ENCODE assay signal across 12 cellular contexts in genomic region chr1:44103270-44104131, GRCh38. TPM values are rescaled to one million over a fixed set of nuclear protein-coding genes. Genes with fewer than 3 reads are reported as not detected.
DNase-seq lines count a peak whose midpoint lies in the region; ATAC-seq and TF ChIP-seq lines count a peak whose summit lies in the region.
"Had no signal": no experiment of that assay in that cellular context is flagged by ENCODE, and none has a peak within 500 bp of the region (broad histone marks: within the 10 kb centered on the region; RNA-seq: fewer than 3 reads in every experiment).

No MANE protein-coding gene starts in this region.

- TF ChIP-seq RAD21 in SK-N-SH (IDR thresholded peaks at IDR 0.05; ENCODE audit: low read length) = 0 out of 2 replicates have a peak, but pooled peaks have one; percentile 11

- no peak overlapping the region for H3K9ac ChIP-seq in SK-N-SH

- no peak for DNase-seq in SK-N-SH
- no peak for DNase-seq in OCI-LY7 (ENCODE audit: low spot score)
- peak; percentile 25 for DNase-seq in fibroblast of villous mesenchyme (ENCODE audit: low read depth)
- peak; percentile 17 to 20 for DNase-seq in thyroid gland
- no peak for DNase-seq in HT-29 (ENCODE audit: low spot score)
- no peak for DNase-seq in lower lobe of right lung
- no peak for DNase-seq in NCI-H524 (lab: John Stamatoyannopoulos, UW)
- DNase-seq: amniotic stem cell; naive B cell; NCI-H1417; stimulated activated CD8-positive, alpha-beta memory T cell treated with anti-CD3 and anti-CD28 coated beads, Interleukin-4, amount 100 ng/mL, for 48 hours had no signal

- H3K79me2 ChIP-seq in SK-N-SH (ENCODE audit: insufficient read depth) (no peaks in the 10 kb centered on the region), OCI-LY7 (ENCODE audit: insufficient read depth, low read depth, low read length) (no peaks in the 10 kb centered on the region)

- H3K36me3 ChIP-seq in SK-N-SH (replicated peaks in 1 of 2; ENCODE audit: control insufficient read depth in 1 of 2, insufficient read depth in 2 of 2, low read length in 1 of 2) (no peaks in the 10 kb centered on the region), OCI-LY7 (ENCODE audit: insufficient read depth, low read length) (no peaks in the 10 kb centered on the region), thyroid gland (no peaks in the 10 kb centered on the region), lower lobe of right lung (no peaks in the 10 kb centered on the region)

- H3K4me1 ChIP-seq in SK-N-SH (ENCODE audit: control insufficient read depth in 1 of 2, insufficient read depth in 2 of 2, low read depth in 1 of 2, low read length in 1 of 2) = no peaks in the 10 kb centered on the region
- H3K4me1 ChIP-seq in OCI-LY7 (ENCODE audit: insufficient read depth, low read length, poor library complexity, severe bottlenecking) = no peaks in the 10 kb centered on the region
- no peaks in the 10 kb centered on the region for H3K4me1 ChIP-seq in thyroid gland
- no peaks in the 10 kb centered on the region for H3K4me1 ChIP-seq in lower lobe of right lung

- POLR2A ChIA-PET in SK-N-SH (lab: Yijun Ruan, JAX) (no interaction called here), OCI-LY7 (lab: Charles Lee) (interaction anchor here (1.7 kb wide), 1 partner anchor 17 kb away, joined by 4 read pairs; no protein-coding TSS in a partner anchor)

- BruUV-seq in OCI-LY7 (replicated peaks; lab: Mats Ljungman, UMichigan) = no TSS peak

- H3K9me3 ChIP-seq in SK-N-SH (no peaks in the 10 kb centered on the region), OCI-LY7 (ENCODE audit: low read length) (no peaks in the 10 kb centered on the region), thyroid gland (no peaks in the 10 kb centered on the region), lower lobe of right lung (no peaks in the 10 kb centered on the region)

- peaks cover 4% of the 10 kb centered on the region for H3F3A ChIP-seq in SK-N-SH (replicated peaks; ENCODE audit: insufficient read depth)

- CTCF ChIA-PET in SK-N-SH (lab: Yijun Ruan, JAX) = interaction anchor here (0.7 to 1.3 kb wide), 4 partner anchors 17 to 491 kb away, joined by 3 to 4 read pairs (median 3); no protein-coding TSS in a partner anchor
- CTCF ChIA-PET in OCI-LY7 (lab: Charles Lee; ENCODE audit: unreplicated experiment) = interaction anchor here (0.6 kb wide), 1 partner anchor 25 kb away, joined by 3 read pairs; no protein-coding TSS in a partner anchor

- no peak for TF ChIP-seq EP300 in SK-N-SH (IDR thresholded peaks at IDR 0.05; ENCODE audit: borderline replicate concordance in 1 of 2, low read depth in 1 of 2, low read length in 1 of 2)

- H3K4me2 ChIP-seq in SK-N-SH = no peak overlapping the region
- H3K4me2 ChIP-seq in OCI-LY7 (ENCODE audit: low read length) = no peak overlapping the region

- H2AFZ ChIP-seq in SK-N-SH (ENCODE audit: low read depth) (no peak overlapping the region), OCI-LY7 (ENCODE audit: low read length) (no peak overlapping the region)

- no peaks in the 10 kb centered on the region for H4K20me1 ChIP-seq in SK-N-SH (ENCODE audit: insufficient read depth)
- H4K20me1 ChIP-seq in OCI-LY7 (ENCODE audit: insufficient read depth, low read length) = no peaks in the 10 kb centered on the region

- H3K27me3 ChIP-seq in SK-N-SH (ENCODE audit: insufficient read depth) (no peaks in the 10 kb centered on the region), thyroid gland (no peaks in the 10 kb centered on the region), lower lobe of right lung (ENCODE audit: low read depth) (no peaks in the 10 kb centered on the region)

- H3K4me3 ChIP-seq in SK-N-SH (ENCODE audit: low read depth in 2 of 2, low read length in 1 of 2) (no peak overlapping the region), OCI-LY7 (ENCODE audit: low read depth, low read length, poor library complexity, severe bottlenecking) (no peak overlapping the region), fibroblast of villous mesenchyme (ENCODE audit: low read depth, low read length) (peak overlapping the region; percentile 21), thyroid gland (replicated peaks in 1 of 3) (no peak overlapping the region), lower lobe of right lung (no peak overlapping the region)

- 73% methylated on average over 35 of the region's 46 CpGs for WGBS in SK-N-SH (ENCODE audit: low lambda C conversion rate)
- WGBS in thyroid gland, 2 donors = 66 to 67% methylated on average over 29 to 36 of the region's 46 CpGs

- no peak overlapping the region for H3K27ac ChIP-seq in SK-N-SH (ENCODE audit: low read depth in 2 of 2, low read length in 1 of 2)
- no peak overlapping the region for H3K27ac ChIP-seq in OCI-LY7 (ENCODE audit: low read depth, low read length, poor library complexity, severe bottlenecking)
- H3K27ac ChIP-seq in thyroid gland = no peak overlapping the region
- no peak overlapping the region for H3K27ac ChIP-seq in lower lobe of right lung

- TF ChIP-seq CTCF in SK-N-SH (IDR thresholded peaks at IDR 0.05) (peak; percentile 32; the same call in 1 of the 2 replicates), OCI-LY7 (conservative IDR thresholded peaks at IDR 0.05; ENCODE audit: low read length) (peak; percentile 44), fibroblast of villous mesenchyme (IDR thresholded peaks at IDR 0.05; ENCODE audit: insufficient read depth, low read depth, low read length) (peak; percentile 44), thyroid gland (IDR thresholded peaks at IDR 0.05) (peak in 1 of 6 experiments; percentile 26), lower lobe of right lung (IDR thresholded peaks at IDR 0.05) (no peak)

- H3K9me2 ChIP-seq in SK-N-SH (no peaks in the 10 kb centered on the region), OCI-LY7 (ENCODE audit: insufficient read depth, low read length) (no peaks in the 10 kb centered on the region)

- intact Hi-C loops in OCI-LY7 (cut with micrococcal nuclease; ENCODE audit: unreplicated experiment) = no loop called here
- intact Hi-C loops in thyroid gland (cut with DNase I) = no loop called here
- intact Hi-C loops in lower lobe of right lung (cut with DNase I) = no loop called here

- ATAC-seq in SK-N-SH treated with all-trans-retinoic acid at 6 μM for 48 hours (no peak), lower lobe of right lung (no peak)

- no peak for TF ChIP-seq POLR2A in thyroid gland (IDR thresholded peaks at IDR 0.05)

TF ChIP-seq in SK-N-SH, 30 proteins besides CTCF, POLR2A, EP300 and RAD21:
- TF ChIP-seq GABPA (IDR thresholded peaks at IDR 0.05; ENCODE audit: low read depth) (no peak), EZH2phosphoT487 (IDR thresholded peaks at IDR 0.05; ENCODE audit: borderline replicate concordance, low read depth) (no peak), JUND (IDR thresholded peaks at IDR 0.05) (no peak), CHD2 (IDR thresholded peaks at IDR 0.05; ENCODE audit: low read length, partially characterized antibody) (no peak), FOXM1 (IDR thresholded peaks at IDR 0.05; ENCODE audit: low read depth) (no peak), TCF12 (IDR thresholded peaks at IDR 0.05) (no peak)
- TF ChIP-seq, protein P1, sequence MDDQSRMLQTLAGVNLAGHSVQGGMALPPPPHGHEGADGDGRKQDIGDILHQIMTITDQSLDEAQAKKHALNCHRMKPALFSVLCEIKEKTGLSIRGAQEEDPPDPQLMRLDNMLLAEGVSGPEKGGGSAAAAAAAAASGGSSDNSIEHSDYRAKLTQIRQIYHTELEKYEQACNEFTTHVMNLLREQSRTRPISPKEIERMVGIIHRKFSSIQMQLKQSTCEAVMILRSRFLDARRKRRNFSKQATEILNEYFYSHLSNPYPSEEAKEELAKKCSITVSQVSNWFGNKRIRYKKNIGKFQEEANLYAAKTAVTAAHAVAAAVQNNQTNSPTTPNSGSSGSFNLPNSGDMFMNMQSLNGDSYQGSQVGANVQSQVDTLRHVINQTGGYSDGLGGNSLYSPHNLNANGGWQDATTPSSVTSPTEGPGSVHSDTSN (IDR thresholded peaks at IDR 0.05) = no peak

TF ChIP-seq in SK-N-SH treated with all-trans-retinoic acid at 6 μM for 48 hours, 23 proteins besides CTCF, POLR2A, EP300 and RAD21 (continues in another document):
- TF ChIP-seq RARB (CRISPR knock-in tag; IDR thresholded peaks at IDR 0.05) (no peak), ZFP30 (CRISPR knock-in tag; IDR thresholded peaks at IDR 0.05) (no peak), SNAI2 (CRISPR knock-in tag; IDR thresholded peaks at IDR 0.05) (no peak), OSR1 (CRISPR knock-in tag; IDR thresholded peaks at IDR 0.05) (no peak)
- TF ChIP-seq, protein P2, sequence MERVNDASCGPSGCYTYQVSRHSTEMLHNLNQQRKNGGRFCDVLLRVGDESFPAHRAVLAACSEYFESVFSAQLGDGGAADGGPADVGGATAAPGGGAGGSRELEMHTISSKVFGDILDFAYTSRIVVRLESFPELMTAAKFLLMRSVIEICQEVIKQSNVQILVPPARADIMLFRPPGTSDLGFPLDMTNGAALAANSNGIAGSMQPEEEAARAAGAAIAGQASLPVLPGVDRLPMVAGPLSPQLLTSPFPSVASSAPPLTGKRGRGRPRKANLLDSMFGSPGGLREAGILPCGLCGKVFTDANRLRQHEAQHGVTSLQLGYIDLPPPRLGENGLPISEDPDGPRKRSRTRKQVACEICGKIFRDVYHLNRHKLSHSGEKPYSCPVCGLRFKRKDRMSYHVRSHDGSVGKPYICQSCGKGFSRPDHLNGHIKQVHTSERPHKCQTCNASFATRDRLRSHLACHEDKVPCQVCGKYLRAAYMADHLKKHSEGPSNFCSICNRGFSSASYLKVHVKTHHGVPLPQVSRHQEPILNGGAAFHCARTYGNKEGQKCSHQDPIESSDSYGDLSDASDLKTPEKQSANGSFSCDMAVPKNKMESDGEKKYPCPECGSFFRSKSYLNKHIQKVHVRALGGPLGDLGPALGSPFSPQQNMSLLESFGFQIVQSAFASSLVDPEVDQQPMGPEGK (CRISPR knock-in tag; IDR thresholded peaks at IDR 0.05; ENCODE audit: borderline replicate concordance) = no peak

RNA-seq across cellular contexts. Expression of gene KLF17, which starts 15.1 kb away (rescaled TPM):
- 0.21 and 0.26 TPM in 2 replicates for polyA plus RNA-seq in SK-N-SH (2012; rRNA removed)
- polyA plus RNA-seq in SK-N-SH (2012; cell fraction: cytosol; rRNA removed) = 0.18 and 0.25 TPM in 2 replicates
- polyA plus RNA-seq in SK-N-SH (2012; cell fraction: nucleus; rRNA removed) = 0.29 and 0.38 TPM in 2 replicates
- not detected in 2 replicates for total RNA-seq in OCI-LY7 (2014; rRNA removed; shearing (Covaris generic))
- total RNA-seq in OCI-LY7 (2022) = not detected in 2 replicates
- total RNA-seq in fibroblast of villous mesenchyme = under 0.01 TPM in 2 replicates
- not detected for total RNA-seq in thyroid gland
- total RNA-seq in HT-29 (2014; rRNA removed; shearing (Covaris generic)) = not detected in 2 replicates
- total RNA-seq in lower lobe of right lung = 0.47 TPM

RNA-seq across cellular contexts. Expression of gene KLF18, which starts 37.9 kb away (rescaled TPM):
- not detected in 2 replicates for polyA plus RNA-seq in SK-N-SH (2012; rRNA removed)
- not detected in 2 replicates for polyA plus RNA-seq in SK-N-SH (2012; cell fraction: cytosol; rRNA removed)
- polyA plus RNA-seq in SK-N-SH (2012; cell fraction: nucleus; rRNA removed) = not detected in 2 replicates
- total RNA-seq in OCI-LY7 (2014; rRNA removed; shearing (Covaris generic)) = not detected in 2 replicates
- total RNA-seq in OCI-LY7 (2022) (not detected in 2 replicates), fibroblast of villous mesenchyme (not detected in 2 replicates), thyroid gland (not detected), lower lobe of right lung (not detected)
- total RNA-seq in HT-29 (2014; rRNA removed; shearing (Covaris generic)) = not detected in 2 replicates

Comparison
In these comparisons a context has a peak if more than half of its experiments do, and no peak if none do; other contexts are left out.
1. DNase-seq: peak in fibroblast of villous mesenchyme (single experiment) and thyroid gland (2 of 2); none in SK-N-SH (single experiment), OCI-LY7 (single experiment), HT-29 (single experiment), lower lobe of right lung (single experiment) and NCI-H524 (0 of 2).